ENCODE assay signal across 8 cellular contexts in the genomic region with DNA sequence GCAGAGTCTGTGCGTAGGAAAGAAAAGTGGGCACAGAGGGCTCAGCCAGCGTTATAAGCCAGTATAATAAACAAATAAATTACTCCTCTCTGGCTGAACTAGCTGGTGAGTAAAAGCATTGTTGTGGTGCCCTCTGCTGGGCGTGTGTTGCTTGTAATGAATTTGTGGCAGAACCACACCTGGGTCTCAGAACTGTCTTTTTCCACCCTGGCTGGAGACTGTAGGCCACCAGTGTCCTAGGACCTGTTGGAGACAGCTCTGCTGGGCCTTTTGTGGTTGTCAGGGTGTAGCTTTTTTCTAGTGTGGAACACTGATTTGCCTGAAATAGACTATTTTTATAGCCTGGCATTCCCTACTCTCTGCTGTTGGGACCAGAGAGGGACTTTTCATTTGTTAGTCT.
A peak's percentile ranks its signal among the peaks of the same experiment; 100 is the strongest.
DNase-seq lines count a peak whose midpoint lies in the region; ATAC-seq and TF ChIP-seq lines count a peak whose summit lies in the region.

No MANE protein-coding gene starts in this region.

- POLR2A ChIA-PET in AG04450 (lab: Yijun Ruan, JAX), result no interaction called here

- H3K9me3 Mint-ChIP-seq in activated naive CD8-positive, alpha-beta T cell treated with anti-CD3 and anti-CD28 coated beads, Interleukin-2, amount 50 U/mL, for 24 hours, result no peaks in the 10 kb centered on the region

- H3K4me1 ChIP-seq in heart left ventricle, result peaks cover 0 to 3% (median 0%) of the 10 kb centered on the region in 12 donors

- intact Hi-C loops in heart left ventricle (cut with DNase I), result loop anchor here (1.0 to 10.0 kb wide), 14 partner anchors 364 to 734 kb away; no protein-coding TSS in a partner anchor

- H3K4me3 ChIP-seq in AG04450 (ENCODE audit: low read depth, low read length) (no peak overlapping the region), heart left ventricle (no peak overlapping the region)

- no peaks in the 10 kb centered on the region for H3K27me3 ChIP-seq in AG04450 (ENCODE audit: control insufficient read depth, insufficient read depth, low read length)
- H3K27me3 ChIP-seq in heart left ventricle, result no peaks in the 10 kb centered on the region

- no peak overlapping the region for H3K27ac Mint-ChIP-seq in activated naive CD8-positive, alpha-beta T cell treated with anti-CD3 and anti-CD28 coated beads, Interleukin-2, amount 50 U/mL, for 24 hours

- TF ChIP-seq CTCF in AG04450 (IDR thresholded peaks at IDR 0.05; ENCODE audit: low read depth, low read length), result peak; percentile 77
- peak; percentile 59 to 88 (median 78) for TF ChIP-seq CTCF in heart left ventricle (IDR thresholded peaks at IDR 0.05)

- WGBS in heart left ventricle, 4 donors, result 11 to 18% (median 12%) methylated on average over 3 of the region's 3 CpGs

- H3K27ac ChIP-seq in AG04450 (ENCODE audit: low read depth, low read length), result no peak overlapping the region
- no peak overlapping the region for H3K27ac ChIP-seq in heart left ventricle

- CTCF ChIA-PET in AG04450 (lab: Charles Lee), result interaction anchor here (0.7 to 6.7 kb wide), 23 partner anchors 9 to 739 kb away, joined by 3 to 121 read pairs (median 4); no protein-coding TSS in a partner anchor

- no peaks in the 10 kb centered on the region for H3K36me3 Mint-ChIP-seq in activated naive CD8-positive, alpha-beta T cell treated with anti-CD3 and anti-CD28 coated beads, Interleukin-2, amount 50 U/mL, for 24 hours (ENCODE audit: low read depth)

- DNase-seq in AG04450 (ENCODE audit: low read depth, low spot score) (peak; percentile 27), LHCN-M2 (ENCODE audit: low read depth) (peak; percentile 55), SK-N-DZ (ENCODE audit: low spot score) (peak; percentile 45), heart left ventricle (peak; percentile 41 to 73 (median 64)), putamen (ENCODE audit: low spot score) (peak; percentile 64)
- peak; percentile 61 for DNase-seq in activated naive CD8-positive, alpha-beta T cell treated with anti-CD3 and anti-CD28 coated beads, Interleukin-2, amount 50 U/mL, for 24 hours

- ATAC-seq in GM18502 (IDR thresholded peaks at IDR 0.05; ENCODE audit: poor library complexity, unreplicated experiment) (peak; percentile 62), heart left ventricle (peak; percentile 30 to 69 (median 61)), HG02763 (IDR thresholded peaks at IDR 0.05; ENCODE audit: unreplicated experiment) (no peak)
- no peak for ATAC-seq in activated naive CD8-positive, alpha-beta T cell treated with anti-CD3 and anti-CD28 coated beads, Interleukin-2, amount 50 U/mL, for 24 hours

- H3K9me3 ChIP-seq in AG04450 (ENCODE audit: control insufficient read depth, insufficient read depth, low read length) (no peaks in the 10 kb centered on the region), heart left ventricle (no peaks in the 10 kb centered on the region)

- no peaks in the 10 kb centered on the region for H3K4me1 Mint-ChIP-seq in activated naive CD8-positive, alpha-beta T cell treated with anti-CD3 and anti-CD28 coated beads, Interleukin-2, amount 50 U/mL, for 24 hours

- no peaks in the 10 kb centered on the region for H3K27me3 Mint-ChIP-seq in activated naive CD8-positive, alpha-beta T cell treated with anti-CD3 and anti-CD28 coated beads, Interleukin-2, amount 50 U/mL, for 24 hours

- H3K4me3 Mint-ChIP-seq in activated naive CD8-positive, alpha-beta T cell treated with anti-CD3 and anti-CD28 coated beads, Interleukin-2, amount 50 U/mL, for 24 hours, result no peak overlapping the region

- no peaks in the 10 kb centered on the region for H3K36me3 ChIP-seq in heart left ventricle

- no peak for TF ChIP-seq POLR2A in heart left ventricle (IDR thresholded peaks at IDR 0.05)

Comparison
In these comparisons a context has a peak if more than half of its experiments do, and no peak if none do; other contexts are left out.
1. ATAC-seq: peak in GM18502 (single experiment) and heart left ventricle (4 of 4); none in activated naive CD8-positive, alpha-beta T cell treated with anti-CD3 and anti-CD28 coated beads, Interleukin-2, amount 50 U/mL, for 24 hours (single experiment) and HG02763 (single experiment).
2. Peak in every context shown above with its lines, with median percentiles within 50 percentile points of each other: DNase-seq.